Comparison of ENCODE assay signal across 1 cellular context in the genomic region with DNA sequence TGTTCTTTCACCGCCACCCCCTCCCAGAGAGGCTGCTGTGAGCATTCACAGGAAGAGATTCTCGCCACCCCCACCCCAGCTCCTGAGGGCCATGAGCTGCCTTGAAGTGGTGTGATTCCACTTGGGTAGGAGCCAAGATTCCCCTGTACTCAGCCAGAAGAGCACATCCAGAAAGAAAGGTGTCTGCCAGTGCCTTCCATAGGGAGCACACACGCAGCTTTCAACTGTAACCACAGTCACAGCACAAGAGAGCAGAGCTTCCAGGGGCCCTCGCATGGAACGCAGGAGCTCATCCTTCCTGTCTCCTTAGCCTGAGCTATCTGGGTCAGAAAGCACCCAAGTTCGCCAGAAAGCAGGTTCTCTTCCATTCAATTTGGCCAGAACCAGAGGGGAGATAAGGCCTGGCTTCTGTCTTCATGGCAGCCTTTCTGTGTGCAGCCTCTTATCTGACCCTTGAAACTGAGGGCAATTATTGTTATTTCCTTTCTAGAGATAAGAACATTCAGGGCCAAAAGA.
TF ChIP-seq lines count a peak whose summit lies in the region.

No MANE protein-coding gene starts in this region.

TF ChIP-seq in GM23338, 12 proteins besides CTCF, POLR2A, EP300 and RAD21 (continued from another document):
- TF ChIP-seq, protein P1, sequence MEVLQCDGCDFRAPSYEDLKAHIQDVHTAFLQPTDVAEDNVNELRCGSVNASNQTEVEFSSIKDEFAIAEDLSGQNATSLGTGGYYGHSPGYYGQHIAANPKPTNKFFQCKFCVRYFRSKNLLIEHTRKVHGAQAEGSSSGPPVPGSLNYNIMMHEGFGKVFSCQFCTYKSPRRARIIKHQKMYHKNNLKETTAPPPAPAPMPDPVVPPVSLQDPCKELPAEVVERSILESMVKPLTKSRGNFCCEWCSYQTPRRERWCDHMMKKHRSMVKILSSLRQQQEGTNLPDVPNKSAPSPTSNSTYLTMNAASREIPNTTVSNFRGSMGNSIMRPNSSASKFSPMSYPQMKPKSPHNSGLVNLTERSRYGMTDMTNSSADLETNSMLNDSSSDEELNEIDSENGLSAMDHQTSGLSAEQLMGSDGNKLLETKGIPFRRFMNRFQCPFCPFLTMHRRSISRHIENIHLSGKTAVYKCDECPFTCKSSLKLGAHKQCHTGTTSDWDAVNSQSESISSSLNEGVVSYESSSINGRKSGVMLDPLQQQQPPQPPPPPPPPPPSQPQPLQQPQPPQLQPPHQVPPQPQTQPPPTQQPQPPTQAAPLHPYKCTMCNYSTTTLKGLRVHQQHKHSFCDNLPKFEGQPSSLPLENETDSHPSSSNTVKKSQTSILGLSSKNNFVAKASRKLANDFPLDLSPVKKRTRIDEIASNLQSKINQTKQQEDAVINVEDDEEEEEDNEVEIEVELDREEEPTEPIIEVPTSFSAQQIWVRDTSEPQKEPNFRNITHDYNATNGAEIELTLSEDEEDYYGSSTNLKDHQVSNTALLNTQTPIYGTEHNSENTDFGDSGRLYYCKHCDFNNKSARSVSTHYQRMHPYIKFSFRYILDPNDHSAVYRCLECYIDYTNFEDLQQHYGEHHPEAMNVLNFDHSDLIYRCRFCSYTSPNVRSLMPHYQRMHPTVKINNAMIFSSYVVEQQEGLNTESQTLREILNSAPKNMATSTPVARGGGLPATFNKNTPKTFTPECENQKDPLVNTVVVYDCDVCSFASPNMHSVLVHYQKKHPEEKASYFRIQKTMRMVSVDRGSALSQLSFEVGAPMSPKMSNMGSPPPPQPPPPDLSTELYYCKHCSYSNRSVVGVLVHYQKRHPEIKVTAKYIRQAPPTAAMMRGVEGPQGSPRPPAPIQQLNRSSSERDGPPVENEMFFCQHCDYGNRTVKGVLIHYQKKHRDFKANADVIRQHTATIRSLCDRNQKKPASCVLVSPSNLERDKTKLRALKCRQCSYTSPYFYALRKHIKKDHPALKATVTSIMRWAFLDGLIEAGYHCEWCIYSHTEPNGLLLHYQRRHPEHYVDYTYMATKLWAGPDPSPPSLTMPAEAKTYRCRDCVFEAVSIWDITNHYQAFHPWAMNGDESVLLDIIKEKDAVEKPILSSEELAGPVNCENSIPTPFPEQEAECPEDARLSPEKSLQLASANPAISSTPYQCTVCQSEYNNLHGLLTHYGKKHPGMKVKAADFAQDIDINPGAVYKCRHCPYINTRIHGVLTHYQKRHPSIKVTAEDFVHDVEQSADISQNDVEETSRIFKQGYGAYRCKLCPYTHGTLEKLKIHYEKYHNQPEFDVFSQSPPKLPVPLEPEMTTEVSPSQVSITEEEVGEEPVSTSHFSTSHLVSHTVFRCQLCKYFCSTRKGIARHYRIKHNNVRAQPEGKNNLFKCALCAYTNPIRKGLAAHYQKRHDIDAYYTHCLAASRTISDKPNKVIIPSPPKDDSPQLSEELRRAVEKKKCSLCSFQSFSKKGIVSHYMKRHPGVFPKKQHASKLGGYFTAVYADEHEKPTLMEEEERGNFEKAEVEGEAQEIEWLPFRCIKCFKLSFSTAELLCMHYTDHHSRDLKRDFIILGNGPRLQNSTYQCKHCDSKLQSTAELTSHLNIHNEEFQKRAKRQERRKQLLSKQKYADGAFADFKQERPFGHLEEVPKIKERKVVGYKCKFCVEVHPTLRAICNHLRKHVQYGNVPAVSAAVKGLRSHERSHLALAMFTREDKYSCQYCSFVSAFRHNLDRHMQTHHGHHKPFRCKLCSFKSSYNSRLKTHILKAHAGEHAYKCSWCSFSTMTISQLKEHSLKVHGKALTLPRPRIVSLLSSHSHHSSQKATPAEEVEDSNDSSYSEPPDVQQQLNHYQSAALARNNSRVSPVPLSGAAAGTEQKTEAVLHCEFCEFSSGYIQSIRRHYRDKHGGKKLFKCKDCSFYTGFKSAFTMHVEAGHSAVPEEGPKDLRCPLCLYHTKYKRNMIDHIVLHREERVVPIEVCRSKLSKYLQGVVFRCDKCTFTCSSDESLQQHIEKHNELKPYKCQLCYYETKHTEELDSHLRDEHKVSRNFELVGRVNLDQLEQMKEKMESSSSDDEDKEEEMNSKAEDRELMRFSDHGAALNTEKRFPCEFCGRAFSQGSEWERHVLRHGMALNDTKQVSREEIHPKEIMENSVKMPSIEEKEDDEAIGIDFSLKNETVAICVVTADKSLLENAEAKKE (CRISPR knock-in tag; IDR thresholded peaks at IDR 0.05): no peak
- TF ChIP-seq, protein P2, sequence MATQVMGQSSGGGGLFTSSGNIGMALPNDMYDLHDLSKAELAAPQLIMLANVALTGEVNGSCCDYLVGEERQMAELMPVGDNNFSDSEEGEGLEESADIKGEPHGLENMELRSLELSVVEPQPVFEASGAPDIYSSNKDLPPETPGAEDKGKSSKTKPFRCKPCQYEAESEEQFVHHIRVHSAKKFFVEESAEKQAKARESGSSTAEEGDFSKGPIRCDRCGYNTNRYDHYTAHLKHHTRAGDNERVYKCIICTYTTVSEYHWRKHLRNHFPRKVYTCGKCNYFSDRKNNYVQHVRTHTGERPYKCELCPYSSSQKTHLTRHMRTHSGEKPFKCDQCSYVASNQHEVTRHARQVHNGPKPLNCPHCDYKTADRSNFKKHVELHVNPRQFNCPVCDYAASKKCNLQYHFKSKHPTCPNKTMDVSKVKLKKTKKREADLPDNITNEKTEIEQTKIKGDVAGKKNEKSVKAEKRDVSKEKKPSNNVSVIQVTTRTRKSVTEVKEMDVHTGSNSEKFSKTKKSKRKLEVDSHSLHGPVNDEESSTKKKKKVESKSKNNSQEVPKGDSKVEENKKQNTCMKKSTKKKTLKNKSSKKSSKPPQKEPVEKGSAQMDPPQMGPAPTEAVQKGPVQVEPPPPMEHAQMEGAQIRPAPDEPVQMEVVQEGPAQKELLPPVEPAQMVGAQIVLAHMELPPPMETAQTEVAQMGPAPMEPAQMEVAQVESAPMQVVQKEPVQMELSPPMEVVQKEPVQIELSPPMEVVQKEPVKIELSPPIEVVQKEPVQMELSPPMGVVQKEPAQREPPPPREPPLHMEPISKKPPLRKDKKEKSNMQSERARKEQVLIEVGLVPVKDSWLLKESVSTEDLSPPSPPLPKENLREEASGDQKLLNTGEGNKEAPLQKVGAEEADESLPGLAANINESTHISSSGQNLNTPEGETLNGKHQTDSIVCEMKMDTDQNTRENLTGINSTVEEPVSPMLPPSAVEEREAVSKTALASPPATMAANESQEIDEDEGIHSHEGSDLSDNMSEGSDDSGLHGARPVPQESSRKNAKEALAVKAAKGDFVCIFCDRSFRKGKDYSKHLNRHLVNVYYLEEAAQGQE (IDR thresholded peaks at IDR 0.05; ENCODE audit: unreplicated experiment): no peak
- TF ChIP-seq ZNF331 (CRISPR knock-in tag; IDR thresholded peaks at IDR 0.05; ENCODE audit: low read depth): no peak
- no peak for TF ChIP-seq EZH2phosphoT487 (IDR thresholded peaks at IDR 0.05; ENCODE audit: unreplicated experiment)
- no peak for TF ChIP-seq ETS1 (IDR thresholded peaks at IDR 0.05)
- no peak for TF ChIP-seq CREB1 (CRISPR knock-in tag; IDR thresholded peaks at IDR 0.05; ENCODE audit: low read depth)
- TF ChIP-seq EZH2 (IDR thresholded peaks at IDR 0.05; ENCODE audit: low read depth, unreplicated experiment): no peak
- TF ChIP-seq POLR2AphosphoS5 (IDR thresholded peaks at IDR 0.05; ENCODE audit: low read depth): no peak
- no peak for TF ChIP-seq NANOG (IDR thresholded peaks at IDR 0.05; ENCODE audit: borderline replicate concordance)
